ENCODE assay signal across 21 cellular contexts in genomic region chr2:3454802-3455201, GRCh38.
DNase-seq lines count a peak whose midpoint lies in the region; ATAC-seq and TF ChIP-seq lines count a peak whose summit lies in the region.
"Had no signal": no experiment of that assay in that cellular context is flagged by ENCODE, and none has a peak within 500 bp of the region (broad histone marks: within the 10 kb centered on the region; RNA-seq: fewer than 3 reads in every experiment).

No MANE protein-coding gene starts in this region.

- no peak overlapping the region for H3K4me3 Mint-ChIP-seq in endodermal cell
- H3K4me3 Mint-ChIP-seq in osteocyte (ENCODE audit: unreplicated experiment): no peak overlapping the region
- H3K4me3 Mint-ChIP-seq: CD4-positive, alpha-beta memory T cell had no signal

- H3K27ac ChIP-seq in right atrium auricular region: no peak overlapping the region
- no peak overlapping the region for H3K27ac ChIP-seq in RWPE2 (ENCODE audit: poor library complexity, severe bottlenecking)
- no peak overlapping the region for H3K27ac ChIP-seq in endodermal cell (ENCODE audit: low read depth, low read length)
- no peak overlapping the region for H3K27ac ChIP-seq in stomach
- H3K27ac ChIP-seq: GM23248, Peyer's patch had no signal

- H3K27ac Mint-ChIP-seq in endodermal cell: no peak overlapping the region
- no peak overlapping the region for H3K27ac Mint-ChIP-seq in osteocyte (ENCODE audit: unreplicated experiment)

- peaks cover 31% of the 10 kb centered on the region for H3K36me3 ChIP-seq in right atrium auricular region
- H3K36me3 ChIP-seq in RWPE2 (ENCODE audit: low read depth): peaks cover 15% of the 10 kb centered on the region
- peaks cover 24% of the 10 kb centered on the region for H3K36me3 ChIP-seq in endodermal cell (ENCODE audit: control insufficient read depth, insufficient read depth, low read length)
- peaks cover 27 to 95% (median 88%) of the 10 kb centered on the region in 4 donors for H3K36me3 ChIP-seq in stomach

- H3K27me3 ChIP-seq in right atrium auricular region (no peaks in the 10 kb centered on the region), RWPE2 (ENCODE audit: insufficient read depth, poor library complexity, severe bottlenecking) (no peaks in the 10 kb centered on the region), endodermal cell (ENCODE audit: control insufficient read depth, insufficient read depth, low read length, poor library complexity, severe bottlenecking) (no peaks in the 10 kb centered on the region), stomach (no peaks in the 10 kb centered on the region)
- H3K27me3 ChIP-seq: Peyer's patch had no signal

- H3K9me3 Mint-ChIP-seq in endodermal cell: no peaks in the 10 kb centered on the region
- H3K9me3 Mint-ChIP-seq in osteocyte (ENCODE audit: unreplicated experiment): no peaks in the 10 kb centered on the region
- H3K9me3 Mint-ChIP-seq: CD4-positive, alpha-beta memory T cell had no signal

- H3K4me1 Mint-ChIP-seq in endodermal cell: no peaks in the 10 kb centered on the region
- H3K4me1 Mint-ChIP-seq in osteocyte (ENCODE audit: unreplicated experiment): no peaks in the 10 kb centered on the region

- H3K9me3 ChIP-seq in right atrium auricular region (no peaks in the 10 kb centered on the region), RWPE2 (ENCODE audit: severe bottlenecking) (no peaks in the 10 kb centered on the region), endodermal cell (ENCODE audit: control insufficient read depth, low read length) (no peaks in the 10 kb centered on the region), stomach (no peaks in the 10 kb centered on the region)
- H3K9me3 ChIP-seq: Peyer's patch had no signal

- H3K4me1 ChIP-seq in right atrium auricular region (peaks cover 0 to 34% of the 10 kb centered on the region in 2 donors), RWPE2 (ENCODE audit: insufficient read depth, poor library complexity, severe bottlenecking) (no peaks in the 10 kb centered on the region), endodermal cell (ENCODE audit: control insufficient read depth, insufficient read depth, low read length) (no peaks in the 10 kb centered on the region), stomach (peaks cover 0 to 15% (median 3%) of the 10 kb centered on the region in 4 donors)
- H3K4me1 ChIP-seq: Peyer's patch had no signal

- no peak for ATAC-seq in RWPE2 (ENCODE audit: low read depth)
- ATAC-seq: HCT116, Right ventricle myocardium inferior had no signal

- no peak overlapping the region for H3K4me3 ChIP-seq in right atrium auricular region
- no peak overlapping the region for H3K4me3 ChIP-seq in RWPE2 (ENCODE audit: severe bottlenecking)
- no peak overlapping the region for H3K4me3 ChIP-seq in endodermal cell (ENCODE audit: low read length)
- no peak overlapping the region for H3K4me3 ChIP-seq in stomach
- H3K4me3 ChIP-seq: GM23248, Peyer's patch had no signal

- no peak for TF ChIP-seq POLR2A in stomach (IDR thresholded peaks at IDR 0.05)

- DNase-seq in right atrium auricular region (ENCODE audit: low spot score) (peak; percentile 55), cardiac septum (ENCODE audit: low spot score) (no peak), RWPE2 (ENCODE audit: low spot score) (peak; percentile 63), endodermal cell (peak; percentile 53), stomach (peak; percentile 23), NCI-H82 treated with DMSO at 0.1 percent for 48 hours (lab: John Stamatoyannopoulos, UW; ENCODE audit: unreplicated experiment) (no peak), osteocyte (ENCODE audit: extremely low spot score, unreplicated experiment) (no peak)
- DNase-seq: CD4-positive, alpha-beta memory T cell; GM23248; Karpas-422; MV-4-11; NCI-H1105 treated with DMSO at 0.1 percent for 48 hours; NCI-H1694; NCI-H2081; NCI-H2171; NCI-H345; NCI-H524; NCI-H774; Peyer's patch had no signal

- intact Hi-C loops in cardiac septum (cut with DNase I): no loop called here
- intact Hi-C loops in stomach (cut with DNase I; ENCODE audit: low total_unique reads): no loop called here

- TF ChIP-seq CTCF in right atrium auricular region (IDR thresholded peaks at IDR 0.05) (no peak), RWPE2 (IDR thresholded peaks at IDR 0.05; ENCODE audit: poor library complexity, severe bottlenecking) (no peak), endodermal cell (conservative IDR thresholded peaks at IDR 0.05) (no peak), stomach (IDR thresholded peaks at IDR 0.05) (no peak), osteocyte (IDR thresholded peaks at IDR 0.05) (no peak)

- H3K27me3 Mint-ChIP-seq in endodermal cell (ENCODE audit: insufficient read depth) (no peaks in the 10 kb centered on the region), osteocyte (ENCODE audit: unreplicated experiment) (no peaks in the 10 kb centered on the region)
- H3K27me3 Mint-ChIP-seq: CD4-positive, alpha-beta memory T cell had no signal

- no peak overlapping the region for H3K9ac ChIP-seq in endodermal cell (ENCODE audit: extremely low read depth, low read length, poor library complexity, severe bottlenecking)
- H3K9ac ChIP-seq: GM23248 had no signal

- TF ChIP-seq EP300 in stomach (IDR thresholded peaks at IDR 0.05): no peak

- H3K36me3 Mint-ChIP-seq in endodermal cell (ENCODE audit: low read depth) (peaks cover 44% of the 10 kb centered on the region), osteocyte (ENCODE audit: unreplicated experiment) (peaks cover 22% of the 10 kb centered on the region)

- WGBS in endodermal cell (ENCODE audit: insufficient coverage in 1 of 2, insufficient read length in 1 of 2), 2 experiments: 96 to 97% methylated on average over 18 to 22 of the region's 22 CpGs
- 97 to 99% (median 98%) methylated on average over 22 of the region's 22 CpGs for WGBS in stomach, 5 donors

Comparison
In these comparisons a context has a peak if more than half of its experiments do, and no peak if none do; other contexts are left out.
1. DNase-seq: peak in right atrium auricular region (single experiment), RWPE2 (single experiment), endodermal cell (single experiment) and stomach (single experiment); none in cardiac septum (single experiment), NCI-H82 treated with DMSO at 0.1 percent for 48 hours (single experiment) and osteocyte (single experiment).